1 cellular context compared by ENCODE assay signal in the genomic region with DNA sequence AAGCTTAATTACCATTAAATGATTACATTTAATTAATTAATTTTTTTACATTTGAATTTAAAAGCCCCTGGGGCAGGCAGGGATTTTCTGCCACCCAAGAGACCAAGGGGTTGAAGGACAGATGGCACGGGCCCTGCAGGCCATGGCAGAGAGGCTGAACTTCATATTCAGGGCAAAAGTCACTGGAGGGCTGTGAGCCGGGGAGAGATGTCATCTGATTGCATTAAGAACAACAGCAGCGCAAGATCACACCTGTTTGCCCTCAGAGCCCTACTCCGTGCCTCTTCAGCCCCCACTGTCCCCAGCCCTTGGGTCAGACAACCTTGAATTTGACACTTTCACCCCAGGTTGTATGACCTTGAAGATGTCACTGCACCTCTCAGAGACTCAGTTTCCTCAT. TPM values are rescaled to one million over a fixed set of nuclear protein-coding genes. Genes with fewer than 3 reads are reported as not detected.
"Had no signal": no experiment of that assay in that cellular context is flagged by ENCODE, and none has a peak within 500 bp of the region (broad histone marks: within the 10 kb centered on the region; RNA-seq: fewer than 3 reads in every experiment).

No MANE protein-coding gene starts in this region.

RNA-seq across cellular contexts. Expression of gene KCNJ12, which starts 55.7 kb away (rescaled TPM):
- total RNA-seq: natural killer cell treated with Interleukin-12 subunit alpha and Interleukin-12 subunit beta and Interleukin-15 and Interleukin-18, amount 100 ng/mL, for 72 hours had no signal
